Comparison of ENCODE assay signal across 9 cellular contexts in genomic region chr12:76083246-76083735, GRCh38. TPM values are rescaled to one million over a fixed set of nuclear protein-coding genes. Genes with fewer than 3 reads are reported as not detected.
A peak's percentile ranks its signal among the peaks of the same experiment; 100 is the strongest.
DNase-seq lines count a peak whose midpoint lies in the region; ATAC-seq and TF ChIP-seq lines count a peak whose summit lies in the region.
"Had no signal": no experiment of that assay in that cellular context is flagged by ENCODE, and none has a peak within 500 bp of the region (broad histone marks: within the 10 kb centered on the region; RNA-seq: fewer than 3 reads in every experiment).

No MANE protein-coding gene starts in this region.

- TF ChIP-seq CTCF in SK-N-SH (IDR thresholded peaks at IDR 0.05) = no peak

- H3K4me3 Mint-ChIP-seq in immature natural killer cell = peak overlapping the region; percentile 94 to 98 (median 97)

- WGBS in SK-N-SH (ENCODE audit: low lambda C conversion rate) = 2% methylated on average over 11 of the region's 11 CpGs

- POLR2A ChIA-PET in SK-N-SH (lab: Yijun Ruan, JAX) = interaction anchor here (1.7 kb wide), 1 partner anchor 265 kb away, joined by 8 read pairs; the partner anchor contains the start of gene BBS10

- 0 out of 2 replicates have a peak, but pooled peaks cover 11% of the 10 kb centered on the region for H3K9me3 ChIP-seq in SK-N-SH
- peaks cover 0 to 10% (median 2%) of the 10 kb centered on the region in 5 donors for H3K9me3 ChIP-seq in subcutaneous abdominal adipose tissue (ENCODE audit: control insufficient read depth in 5 of 5, low read length in 5 of 5)

- H4K20me1 ChIP-seq in SK-N-SH (ENCODE audit: insufficient read depth) = peaks cover 54% of the 10 kb centered on the region

- peaks cover 14% of the 10 kb centered on the region for H3F3A ChIP-seq in SK-N-SH (replicated peaks; ENCODE audit: insufficient read depth)

- ATAC-seq in SK-N-SH treated with all-trans-retinoic acid at 6 μM for 48 hours (no peak), GM21723 (IDR thresholded peaks at IDR 0.05; ENCODE audit: unreplicated experiment) (no peak), GM18502 (IDR thresholded peaks at IDR 0.05; ENCODE audit: poor library complexity, unreplicated experiment) (no peak), HG03457 (IDR thresholded peaks at IDR 0.05; ENCODE audit: unreplicated experiment) (no peak)
- no peak for ATAC-seq in activated naive CD4-positive, alpha-beta T cell treated with anti-CD3 and anti-CD28 coated beads, Interleukin-2, amount 50 U/mL, for 72 hours

- H3K4me3 ChIP-seq in SK-N-SH (ENCODE audit: low read depth in 2 of 2, low read length in 1 of 2) = peak overlapping the region; percentile 88 to 93
- peak overlapping the region; percentile 72 to 92 (median 78) for H3K4me3 ChIP-seq in subcutaneous abdominal adipose tissue (ENCODE audit: low read depth in 1 of 5, low read length in 5 of 5)

- H3K27ac ChIP-seq in SK-N-SH (ENCODE audit: low read depth in 2 of 2, low read length in 1 of 2) (peak overlapping the region; percentile 98), subcutaneous abdominal adipose tissue (ENCODE audit: low read depth, low read length) (peak overlapping the region; percentile 98)

- peaks cover 33 to 70% of the 10 kb centered on the region in 2 donors for H3K4me1 Mint-ChIP-seq in immature natural killer cell

- H3K4me1 ChIP-seq in SK-N-SH (ENCODE audit: control insufficient read depth in 1 of 2, insufficient read depth in 2 of 2, low read depth in 1 of 2, low read length in 1 of 2) = peaks cover 13 to 14% of the 10 kb centered on the region in 2 experiments; a peak in 3 of 4 replicates
- peaks cover 0 to 25% (median 19%) of the 10 kb centered on the region in 5 donors for H3K4me1 ChIP-seq in subcutaneous abdominal adipose tissue (ENCODE audit: control insufficient read depth in 5 of 5, insufficient read depth in 5 of 5, low read length in 5 of 5)

- H3K36me3 ChIP-seq in SK-N-SH (replicated peaks in 1 of 2; ENCODE audit: control insufficient read depth in 1 of 2, insufficient read depth in 2 of 2, low read length in 1 of 2) = peaks cover 7 to 23% of the 10 kb centered on the region in 2 experiments
- H3K36me3 ChIP-seq in subcutaneous abdominal adipose tissue (ENCODE audit: control insufficient read depth in 5 of 5, insufficient read depth in 5 of 5, low read length in 5 of 5) = peaks cover 0 to 3% (median 0%) of the 10 kb centered on the region in 5 donors

- no peaks in the 10 kb centered on the region for H3K27me3 ChIP-seq in SK-N-SH (ENCODE audit: insufficient read depth)
- H3K27me3 ChIP-seq in subcutaneous abdominal adipose tissue (ENCODE audit: control insufficient read depth in 5 of 5, insufficient read depth in 4 of 5, low read length in 5 of 5) = no peaks in the 10 kb centered on the region

- peak overlapping the region; percentile 99 for H3K27ac Mint-ChIP-seq in activated naive CD4-positive, alpha-beta T cell treated with anti-CD3 and anti-CD28 coated beads, Interleukin-2, amount 50 U/mL, for 72 hours
- H3K27ac Mint-ChIP-seq in immature natural killer cell = peak overlapping the region; percentile 89 to 99 (median 98)

- H3K9ac ChIP-seq in SK-N-SH = peak overlapping the region; percentile 99
- H3K9ac ChIP-seq in subcutaneous abdominal adipose tissue (ENCODE audit: low read length in 5 of 5) = peak overlapping the region; percentile 71 to 96 (median 80)

- peaks cover 60% of the 10 kb centered on the region for H3K79me2 ChIP-seq in SK-N-SH (ENCODE audit: insufficient read depth)

- CTCF ChIA-PET in SK-N-SH (lab: Yijun Ruan, JAX) = interaction anchor here (1.7 kb wide), 2 partner anchors 265 to 556 kb away, joined by 4 read pairs; partner anchors contain the start of gene BBS10

- peaks cover 25 to 56% of the 10 kb centered on the region in 2 donors for H3K36me3 Mint-ChIP-seq in activated naive CD4-positive, alpha-beta T cell treated with anti-CD3 and anti-CD28 coated beads, Interleukin-2, amount 50 U/mL, for 72 hours
- H3K36me3 Mint-ChIP-seq in immature natural killer cell = peaks cover 0 to 4% (median 0%) of the 10 kb centered on the region in 3 donors

- peak overlapping the region; percentile 78 for H3K4me2 ChIP-seq in SK-N-SH

- H3K9me2 ChIP-seq in SK-N-SH = no peaks in the 10 kb centered on the region

- no peak for TF ChIP-seq RAD21 in SK-N-SH (IDR thresholded peaks at IDR 0.05; ENCODE audit: low read length)

- no peaks in the 10 kb centered on the region for H3K9me3 Mint-ChIP-seq in activated naive CD4-positive, alpha-beta T cell treated with anti-CD3 and anti-CD28 coated beads, Interleukin-2, amount 50 U/mL, for 72 hours
- H3K9me3 Mint-ChIP-seq in immature natural killer cell = no peaks in the 10 kb centered on the region

- peaks cover 11 to 18% (median 13%) of the 10 kb centered on the region in 3 donors for H3K27me3 Mint-ChIP-seq in immature natural killer cell (ENCODE audit: low read depth in 3 of 3)

- DNase-seq in SK-N-SH (no peak), immature natural killer cell (no peak)
- DNase-seq in activated naive CD4-positive, alpha-beta T cell treated with anti-CD3 and anti-CD28 coated beads, Interleukin-2, amount 50 U/mL, for 72 hours (ENCODE audit: low spot score in 2 of 2) = no peak
- DNase-seq: cerebellar nuclear complex had no signal

- H2AFZ ChIP-seq in SK-N-SH (ENCODE audit: low read depth) = no peak overlapping the region

- TF ChIP-seq EP300 in SK-N-SH (IDR thresholded peaks at IDR 0.05; ENCODE audit: borderline replicate concordance in 1 of 2, low read depth in 1 of 2, low read length in 1 of 2) = no peak

TF ChIP-seq in SK-N-SH, 30 proteins besides CTCF, POLR2A, EP300 and RAD21:
- TF ChIP-seq MXI1 (IDR thresholded peaks at IDR 0.05; ENCODE audit: low read depth, low read length) = no peak
- TF ChIP-seq IRF3 (IDR thresholded peaks at IDR 0.05; ENCODE audit: low read depth, low read length) = no peak
- TF ChIP-seq RFX5 (IDR thresholded peaks at IDR 0.05; ENCODE audit: low read length) = no peak
- no peak for TF ChIP-seq SMC3 (IDR thresholded peaks at IDR 0.05; ENCODE audit: low read depth, low read length)

TF ChIP-seq in SK-N-SH treated with all-trans-retinoic acid at 6 μM for 48 hours, 23 proteins besides CTCF, POLR2A, EP300 and RAD21:
- TF ChIP-seq TSHZ2 (CRISPR knock-in tag; IDR thresholded peaks at IDR 0.05) (no peak), ESRRG (CRISPR knock-in tag; IDR thresholded peaks at IDR 0.05) (no peak)

RNA-seq across cellular contexts. Expression of gene NAP1L1, which starts 1.2 kb away (rescaled TPM):
- polyA plus RNA-seq in SK-N-SH (2012; rRNA removed) (193 and 197 TPM in 2 replicates), immature natural killer cell (100 to 1,000 TPM in 1 of 3 donors, 10 to 100 TPM in 2; 66.9 to 108 (median 90.2) TPM)
- 275 and 391 TPM in 2 replicates for polyA plus RNA-seq in SK-N-SH (2012; cell fraction: cytosol; rRNA removed)
- polyA plus RNA-seq in SK-N-SH (2012; cell fraction: nucleus; rRNA removed) = 122 and 161 TPM in 2 replicates
- 100 to 1,000 TPM; 835 to 875 TPM for total RNA-seq in activated naive CD4-positive, alpha-beta T cell treated with anti-CD3 and anti-CD28 coated beads, Interleukin-2, amount 50 U/mL, for 72 hours

RNA-seq across cellular contexts. Expression of gene PHLDA1, which starts 51.7 kb away (rescaled TPM):
- polyA plus RNA-seq in SK-N-SH (2012; rRNA removed) (21.6 and 26.2 TPM in 2 replicates), immature natural killer cell (1 to 10 TPM in 1 of 3 donors, under 1 TPM in 2; 0.59 to 1.4 (median 0.92) TPM)
- 20.1 and 20.3 TPM in 2 replicates for polyA plus RNA-seq in SK-N-SH (2012; cell fraction: cytosol; rRNA removed)
- 19.8 and 24.5 TPM in 2 replicates for polyA plus RNA-seq in SK-N-SH (2012; cell fraction: nucleus; rRNA removed)
- 10 to 100 TPM in 1 of 2 donors, 1 to 10 TPM in 1; 5.5 to 15.1 TPM for total RNA-seq in activated naive CD4-positive, alpha-beta T cell treated with anti-CD3 and anti-CD28 coated beads, Interleukin-2, amount 50 U/mL, for 72 hours

Comparison
In these comparisons a context has a peak if more than half of its experiments do, and no peak if none do; other contexts are left out.
1. RNA of gene PHLDA1, which starts 51.7 kb away (polyA plus RNA-seq): 19.8 to 26.2 TPM in SK-N-SH; 0.59 to 1.4 TPM in immature natural killer cell; every median in the first group is over 4 times any median in the second.